ENCODE assay signal across 9 cellular contexts in the genomic region with DNA sequence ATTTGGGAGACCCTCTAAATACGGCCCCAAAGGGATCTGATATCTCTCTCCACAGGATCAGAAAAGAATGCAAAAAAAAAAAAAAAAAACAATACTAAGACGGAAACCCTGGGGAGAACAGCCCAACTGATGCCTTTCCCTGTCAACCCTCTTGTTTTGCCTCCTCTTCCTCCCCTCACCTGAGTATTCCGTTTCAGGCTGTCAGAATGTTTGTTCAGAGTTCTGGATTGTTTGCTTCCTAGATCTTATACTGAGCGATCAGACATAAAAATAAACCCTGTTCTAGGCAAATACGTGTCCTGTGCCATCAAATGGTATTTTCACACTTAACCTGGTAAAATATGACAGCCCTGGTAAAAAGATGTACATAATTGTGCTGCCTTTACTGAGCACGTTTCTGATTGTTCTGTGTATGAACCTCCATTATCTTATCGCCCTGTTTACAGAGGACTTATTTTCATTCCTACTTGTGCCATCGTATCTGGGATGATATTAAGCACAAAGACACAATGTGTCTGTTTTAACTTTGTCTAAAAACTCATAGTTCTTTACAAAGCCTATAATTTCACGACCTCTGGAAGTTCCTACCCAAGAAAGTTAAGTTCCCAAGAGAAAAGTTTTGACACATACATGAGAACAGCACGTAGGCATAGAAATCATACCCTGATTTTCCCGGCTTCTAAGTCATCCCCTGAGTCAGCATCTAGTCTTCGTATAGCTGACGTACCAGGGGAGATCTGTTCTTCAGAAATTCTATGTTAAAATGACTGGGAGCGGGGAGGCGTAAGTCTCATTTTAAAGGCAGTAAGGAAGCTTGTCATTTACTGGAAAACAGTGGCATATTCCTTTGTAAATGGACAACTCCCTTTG. TPM values are rescaled to one million over a fixed set of nuclear protein-coding genes. Genes with fewer than 3 reads are reported as not detected.
DNase-seq lines count a peak whose midpoint lies in the region; ATAC-seq and TF ChIP-seq lines count a peak whose summit lies in the region.
"Had no signal": no experiment of that assay in that cellular context is flagged by ENCODE, and none has a peak within 500 bp of the region (broad histone marks: within the 10 kb centered on the region; RNA-seq: fewer than 3 reads in every experiment).

No MANE protein-coding gene starts in this region.

- H3K27ac Mint-ChIP-seq in immature natural killer cell: no peak overlapping the region

- peak overlapping the region; percentile 79 for H3K27ac ChIP-seq in SK-N-MC

- H3K9me3 Mint-ChIP-seq in immature natural killer cell: no peaks in the 10 kb centered on the region

- peak overlapping the region; percentile 42 for H3K4me3 ChIP-seq in GM12864 (ENCODE audit: low read depth, low read length)
- no peak overlapping the region; the same call in 1 of the 2 replicates for H3K4me3 ChIP-seq in SK-N-MC
- H3K4me3 ChIP-seq in fibroblast of mammary gland (ENCODE audit: control insufficient read depth, low read depth, low read length): peak overlapping the region; percentile 33
- peak overlapping the region; percentile 33 for H3K4me3 ChIP-seq in skeletal muscle cell (ENCODE audit: low read depth, low read length)

- ATAC-seq in HG03571 (IDR thresholded peaks at IDR 0.05; ENCODE audit: unreplicated experiment): no peak
- no peak for ATAC-seq in HG03432 (IDR thresholded peaks at IDR 0.05; ENCODE audit: unreplicated experiment)
- no peak for ATAC-seq in GM19328 (IDR thresholded peaks at IDR 0.05; ENCODE audit: unreplicated experiment)

- no peaks in the 10 kb centered on the region for H3K36me3 ChIP-seq in SK-N-MC (ENCODE audit: insufficient read depth, low read length)

- no peak overlapping the region for H3K4me3 Mint-ChIP-seq in immature natural killer cell

- DNase-seq in GM12864 (ENCODE audit: low read depth) (no peak), SK-N-MC (ENCODE audit: low read depth, low spot score) (no peak), fibroblast of mammary gland (ENCODE audit: low read depth) (peak; percentile 95), skeletal muscle cell (ENCODE audit: low read depth) (peak; percentile 96), immature natural killer cell (no peak)
- DNase-seq: activated CD4-positive, alpha-beta T cell treated with anti-CD3 and anti-CD28 coated beads, Interleukin-2, amount 50 U/mL, for 4 hours had no signal

- no peaks in the 10 kb centered on the region for H3K36me3 Mint-ChIP-seq in immature natural killer cell

- no peaks in the 10 kb centered on the region for H3K9me3 ChIP-seq in SK-N-MC (ENCODE audit: low read depth, low read length)

- peaks cover 0 to 2% (median 0%) of the 10 kb centered on the region in 3 donors for H3K27me3 Mint-ChIP-seq in immature natural killer cell (ENCODE audit: low read depth in 3 of 3)

- H3K4me1 Mint-ChIP-seq in immature natural killer cell: peaks cover 5 to 7% of the 10 kb centered on the region in 2 donors

- TF ChIP-seq CTCF in GM12864 (IDR thresholded peaks at IDR 0.05; ENCODE audit: low read depth, low read length, missing control alignments) (no peak), fibroblast of mammary gland (conservative IDR thresholded peaks at IDR 0.05; ENCODE audit: control insufficient read depth, insufficient read depth, low read depth, low read length) (no peak)

- H3K9ac ChIP-seq in SK-N-MC (ENCODE audit: insufficient read length): peak overlapping the region; percentile 46

RNA-seq across cellular contexts. Expression of gene ZBTB38, which starts 0.9 kb away (rescaled TPM):
- polyA plus RNA-seq in immature natural killer cell: 10 to 100 TPM; 31.4 to 98.7 (median 68.1) TPM

Comparison
In these comparisons a context has a peak if more than half of its experiments do, and no peak if none do; other contexts are left out.
1. DNase-seq: peak in fibroblast of mammary gland (single experiment) and skeletal muscle cell (single experiment); none in GM12864 (single experiment), SK-N-MC (single experiment) and immature natural killer cell (0 of 3).